Comparison of ENCODE assay signal across 7 cellular contexts in genomic region chr9:129776566-129776937, GRCh38. TPM values are rescaled to one million over a fixed set of nuclear protein-coding genes. Genes with fewer than 3 reads are reported as not detected.
A peak's percentile ranks its signal among the peaks of the same experiment; 100 is the strongest.
DNase-seq lines count a peak whose midpoint lies in the region; FAIRE-seq and TF ChIP-seq lines count a peak whose summit lies in the region.

No MANE protein-coding gene starts in this region.

- H3K36me3 ChIP-seq in NT2/D1 (ENCODE audit: insufficient read depth, insufficient read length, low read length): no peaks in the 10 kb centered on the region
- no peaks in the 10 kb centered on the region for H3K36me3 ChIP-seq in mucosa of stomach (ENCODE audit: control insufficient read depth, insufficient read depth, low read length)
- no peaks in the 10 kb centered on the region for H3K36me3 ChIP-seq in urinary bladder (ENCODE audit: insufficient read depth)

- DNase-seq in NT2/D1 (ENCODE audit: low read depth, low spot score) (no peak), coronary artery (ENCODE audit: low spot score) (no peak), GM19239 (ENCODE audit: insufficient read length, low spot score) (no peak), germinal center (ENCODE audit: low spot score) (no peak), NCI-H2029 treated with DMSO at 0.1 percent for 48 hours (lab: John Stamatoyannopoulos, UW) (no peak)

- no peak for FAIRE-seq in GM19239 (lab: Jason Lieb, UNC)

- H3K27me3 ChIP-seq in NT2/D1 (ENCODE audit: insufficient read depth, insufficient read length) (no peaks in the 10 kb centered on the region), mucosa of stomach (ENCODE audit: control insufficient read depth, insufficient read depth, low read length) (no peaks in the 10 kb centered on the region)

- H3K9ac ChIP-seq in NT2/D1 (ENCODE audit: insufficient read length, low read depth) (peak overlapping the region; percentile 74), mucosa of stomach (ENCODE audit: low read length) (peak overlapping the region; percentile 44)

- TF ChIP-seq CTCF in coronary artery (IDR thresholded peaks at IDR 0.05): no peak

- peak overlapping the region; percentile 33 for H3K4me3 ChIP-seq in NT2/D1 (ENCODE audit: insufficient read length, low read depth)
- peak overlapping the region; percentile 45 for H3K4me3 ChIP-seq in coronary artery
- H3K4me3 ChIP-seq in mucosa of stomach (ENCODE audit: low read length): no peak overlapping the region
- no peak overlapping the region for H3K4me3 ChIP-seq in urinary bladder (ENCODE audit: low read depth, low read length)

- peaks cover 10% of the 10 kb centered on the region for H3K4me1 ChIP-seq in NT2/D1 (ENCODE audit: insufficient read depth, insufficient read length)
- H3K4me1 ChIP-seq in mucosa of stomach (ENCODE audit: control insufficient read depth, insufficient read depth, low read length): peaks cover 20% of the 10 kb centered on the region
- H3K4me1 ChIP-seq in urinary bladder (ENCODE audit: insufficient read depth): peaks cover 3% of the 10 kb centered on the region

- 64% methylated on average over 8 of the region's 8 CpGs for WGBS in urinary bladder

- H3K9me3 ChIP-seq in NT2/D1 (ENCODE audit: insufficient read depth, low read length) (no peaks in the 10 kb centered on the region), mucosa of stomach (ENCODE audit: control insufficient read depth, low read length) (no peaks in the 10 kb centered on the region)

- H3K27ac ChIP-seq in coronary artery: peak overlapping the region; percentile 36 to 80
- peak overlapping the region; percentile 51 for H3K27ac ChIP-seq in urinary bladder (ENCODE audit: low read depth)

RNA-seq across cellular contexts. Expression of gene PTGES, which starts 23.7 kb away (rescaled TPM):
- total RNA-seq in urinary bladder: 18.0 TPM
- 26.8 TPM for polyA plus RNA-seq in urinary bladder

RNA-seq across cellular contexts. Expression of gene TOR1B, which starts 26.4 kb away (rescaled TPM):
- 25.3 TPM for total RNA-seq in urinary bladder
- 26.4 TPM for polyA plus RNA-seq in urinary bladder

RNA-seq across cellular contexts. Expression of gene TOR1A, which starts 47.4 kb away (rescaled TPM):
- 20.5 TPM for total RNA-seq in urinary bladder
- polyA plus RNA-seq in urinary bladder: 36.7 TPM

RNA-seq across cellular contexts. Expression of gene C9orf78, which starts 58.5 kb away (rescaled TPM):
- total RNA-seq in urinary bladder: 27.0 TPM
- polyA plus RNA-seq in urinary bladder: 99.8 TPM

RNA-seq across cellular contexts. Expression of gene USP20, which starts 58.7 kb away (rescaled TPM):
- total RNA-seq in urinary bladder: 7.7 TPM
- polyA plus RNA-seq in urinary bladder: 38.7 TPM

Comparison
In these comparisons a context has a peak if more than half of its experiments do, and no peak if none do; other contexts are left out.
1. H3K4me3 ChIP-seq: peak in NT2/D1 (single experiment) and coronary artery (single experiment); none in mucosa of stomach (single experiment) and urinary bladder (single experiment).